1 cellular context compared by ENCODE assay signal in genomic region chr1:161089251-161089924, GRCh38.
TF ChIP-seq lines count a peak whose summit lies in the region.

TSS of gene NECTIN4 (minus strand) at chr1:161089558. CDS start at chr1:161089296, 262 bp downstream.

TF ChIP-seq in IMR-90, 13 proteins besides CTCF, POLR2A, EP300 and RAD21 (continued from another document):
- TF ChIP-seq ELK1 (IDR thresholded peaks at IDR 0.05; ENCODE audit: borderline replicate concordance, low read depth, low read length) (no peak), SMC3 (IDR thresholded peaks at IDR 0.05; ENCODE audit: low read depth, low read length) (no peak), RCOR1 (IDR thresholded peaks at IDR 0.05; ENCODE audit: insufficient replicate concordance, low read length) (no peak)
